In genomic region chr2:223459328-223459939, GRCh38 we compare ENCODE assay signal across 1 cellular context.
TF ChIP-seq lines count a peak whose summit lies in the region.

No MANE protein-coding gene starts in this region.

TF ChIP-seq in GM23338, 12 proteins besides CTCF, POLR2A, EP300 and RAD21 (continued from another document):
- no peak for TF ChIP-seq ZNF462 (CRISPR knock-in tag; IDR thresholded peaks at IDR 0.05)
